ENCODE assay signal across 9 cellular contexts in the genomic region with DNA sequence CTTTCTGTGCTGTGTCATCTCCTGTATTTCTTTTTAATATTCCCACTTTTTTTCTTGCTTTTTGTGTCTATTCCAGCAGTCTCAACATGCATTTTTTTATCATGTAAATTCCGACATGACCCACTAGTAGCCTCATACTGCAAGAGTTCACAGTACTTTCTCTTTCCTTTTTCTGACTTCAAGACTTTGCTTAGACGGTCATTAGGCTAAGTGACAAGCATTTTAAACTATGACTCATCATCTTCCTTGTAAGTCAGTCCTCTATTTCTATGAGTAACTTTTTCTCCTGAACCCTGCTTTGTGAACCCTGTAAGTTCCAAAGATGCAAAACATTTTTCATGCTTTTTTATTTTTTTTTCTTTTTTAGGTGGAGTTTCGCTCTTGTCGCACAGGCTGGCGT.
DNase-seq lines count a peak whose midpoint lies in the region; ATAC-seq and TF ChIP-seq lines count a peak whose summit lies in the region.
"Had no signal": no experiment of that assay in that cellular context is flagged by ENCODE, and none has a peak within 500 bp of the region (broad histone marks: within the 10 kb centered on the region; RNA-seq: fewer than 3 reads in every experiment).

No MANE protein-coding gene starts in this region.

- CTCF ChIA-PET in AG04450 (lab: Charles Lee): interaction anchor here (0.6 kb wide), 1 partner anchor 309 kb away, joined by 3 read pairs; no protein-coding TSS in a partner anchor

- H2AFZ ChIP-seq in neuronal stem cell (ENCODE audit: low read length): no peak overlapping the region

- no peak overlapping the region for H3K4me2 ChIP-seq in neuronal stem cell (ENCODE audit: insufficient read depth, low read length, poor library complexity, severe bottlenecking)

- no peak overlapping the region for H2BK12ac ChIP-seq in neuronal stem cell (ENCODE audit: low read length)

- no peak overlapping the region for H2BK5ac ChIP-seq in neuronal stem cell (ENCODE audit: low read length)

- no peak overlapping the region for H4K8ac ChIP-seq in neuronal stem cell (ENCODE audit: low read depth, low read length)

- H3K14ac ChIP-seq in neuronal stem cell (ENCODE audit: low read length): no peak overlapping the region

- H2BK15ac ChIP-seq in neuronal stem cell (ENCODE audit: low read length): no peak overlapping the region

- H2AK5ac ChIP-seq in neuronal stem cell (ENCODE audit: low read depth, low read length): no peak overlapping the region

- H3K4ac ChIP-seq in neuronal stem cell (ENCODE audit: low read length): no peak overlapping the region

- DNase-seq in AG04450 (ENCODE audit: low read depth, low spot score) (peak; percentile 34), dedifferentiated amniotic fluid mesenchymal stem cell (ENCODE audit: extremely low spot score) (peak; percentile 68), neuronal stem cell (ENCODE audit: low spot score) (no peak), aorta (no peak), NCI-H1930 (lab: John Stamatoyannopoulos, UW) (no peak)
- DNase-seq: occipital lobe had no signal

- H3K4me1 ChIP-seq in neuronal stem cell (ENCODE audit: control insufficient read depth in 2 of 2, insufficient read depth in 1 of 2, low read depth in 1 of 2, low read length in 2 of 2) (peaks cover 3 to 17% of the 10 kb centered on the region in 2 donors), aorta (ENCODE audit: control insufficient read depth in 1 of 2, insufficient read depth in 2 of 2, low read length in 2 of 2) (no peaks in the 10 kb centered on the region)

- no peak overlapping the region for H3K18ac ChIP-seq in neuronal stem cell (ENCODE audit: low read length)

- H3K9ac ChIP-seq in neuronal stem cell (ENCODE audit: low read depth, low read length, poor library complexity): no peak overlapping the region

- H3K9me3 ChIP-seq in AG04450 (ENCODE audit: control insufficient read depth, insufficient read depth, low read length): no peaks in the 10 kb centered on the region
- H3K9me3 ChIP-seq in neuronal stem cell (replicated peaks in 1 of 2; ENCODE audit: control insufficient read depth in 2 of 2, insufficient read depth in 1 of 2, low read depth in 1 of 2, low read length in 2 of 2): peaks cover 0 to 8% of the 10 kb centered on the region in 2 donors
- H3K9me3 ChIP-seq in aorta (ENCODE audit: control insufficient read depth, low read length): no peaks in the 10 kb centered on the region

- ATAC-seq in GM19452 (IDR thresholded peaks at IDR 0.05; ENCODE audit: unreplicated experiment) (peak; percentile 91), HG03442 (IDR thresholded peaks at IDR 0.05; ENCODE audit: unreplicated experiment) (peak; percentile 92), HG03521 (IDR thresholded peaks at IDR 0.05; ENCODE audit: unreplicated experiment) (no peak), aorta (ENCODE audit: low FRiP score) (no peak)

- no peak overlapping the region for H2BK120ac ChIP-seq in neuronal stem cell (ENCODE audit: low read depth, low read length)

- no peak overlapping the region for H4K91ac ChIP-seq in neuronal stem cell (ENCODE audit: low read depth, low read length, poor library complexity)

- H3K27ac ChIP-seq in AG04450 (ENCODE audit: low read depth, low read length): no peak overlapping the region
- no peak overlapping the region for H3K27ac ChIP-seq in neuronal stem cell (replicated peaks; ENCODE audit: low read length)
- no peak overlapping the region for H3K27ac ChIP-seq in aorta (ENCODE audit: low read depth in 1 of 2, low read length in 2 of 2)

- POLR2A ChIA-PET in AG04450 (lab: Yijun Ruan, JAX): no interaction called here

- no peaks in the 10 kb centered on the region for H3K79me1 ChIP-seq in neuronal stem cell (ENCODE audit: low read depth, low read length)

- intact Hi-C loops in aorta (cut with DNase I): no loop called here

- H3K23ac ChIP-seq in neuronal stem cell (ENCODE audit: low read depth, low read length, poor library complexity): no peak overlapping the region

- WGBS in neuronal stem cell (ENCODE audit: extremely low coverage in 2 of 2, insufficient read length in 2 of 2, insufficient replicate concordance in 1 of 2), 2 donors: no CpG with 5 or more reads among the region's 5 CpGs
- 62 to 65% methylated on average over 5 of the region's 5 CpGs for WGBS in aorta, 2 donors

- TF ChIP-seq CTCF in AG04450 (IDR thresholded peaks at IDR 0.05; ENCODE audit: low read depth, low read length): no peak

- H3K36me3 ChIP-seq in neuronal stem cell (replicated peaks in 1 of 2; ENCODE audit: control insufficient read depth in 2 of 2, insufficient read depth in 2 of 2, low read length in 2 of 2) (no peaks in the 10 kb centered on the region), aorta (ENCODE audit: control insufficient read depth in 1 of 2, insufficient read depth in 2 of 2, low read length in 1 of 2) (no peaks in the 10 kb centered on the region)

- no peaks in the 10 kb centered on the region for H3K27me3 ChIP-seq in AG04450 (ENCODE audit: control insufficient read depth, insufficient read depth, low read length)
- H3K27me3 ChIP-seq in neuronal stem cell (ENCODE audit: control insufficient read depth in 3 of 3, insufficient read depth in 3 of 3, low read depth in 1 of 3, low read length in 3 of 3): no peaks in the 10 kb centered on the region
- no peaks in the 10 kb centered on the region for H3K27me3 ChIP-seq in aorta (ENCODE audit: control insufficient read depth in 1 of 2, insufficient read depth in 2 of 2, low read length in 1 of 2)

- H3K4me3 ChIP-seq in AG04450 (ENCODE audit: low read depth, low read length): no peak overlapping the region
- H3K4me3 ChIP-seq in neuronal stem cell (ENCODE audit: low read length in 2 of 2): no peak overlapping the region
- H3K4me3 ChIP-seq in aorta (ENCODE audit: low read length in 2 of 2): no peak overlapping the region

Comparison
In these comparisons a context has a peak if more than half of its experiments do, and no peak if none do; other contexts are left out.
1. DNase-seq: peak in AG04450 (single experiment) and dedifferentiated amniotic fluid mesenchymal stem cell (single experiment); none in neuronal stem cell (single experiment), aorta (0 of 2) and NCI-H1930 (0 of 2).
2. ATAC-seq: peak in GM19452 (single experiment) and HG03442 (single experiment); none in HG03521 (single experiment) and aorta (single experiment).